22 cellular contexts compared by ENCODE assay signal in the genomic region with DNA sequence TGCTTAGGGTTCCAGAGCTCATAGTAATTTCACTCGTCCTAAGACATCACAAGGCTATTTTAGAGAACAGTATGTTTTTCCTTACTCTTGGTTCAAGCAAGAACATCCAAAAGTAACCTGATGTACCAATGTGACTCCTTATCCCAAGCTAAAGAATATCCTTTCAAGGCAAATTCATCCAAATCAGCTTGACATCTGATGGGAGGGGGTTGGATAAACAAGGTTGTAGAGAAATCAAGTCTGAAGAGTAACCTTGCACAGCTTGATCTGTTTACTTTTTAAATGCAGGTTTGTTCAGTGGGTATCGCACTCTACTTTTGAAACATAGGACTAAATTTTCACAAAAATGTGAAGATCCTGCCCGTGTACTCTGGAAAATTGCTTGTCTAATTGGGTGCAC.
"Had no signal": no experiment of that assay in that cellular context is flagged by ENCODE, and none has a peak within 500 bp of the region (broad histone marks: within the 10 kb centered on the region; RNA-seq: fewer than 3 reads in every experiment).

No MANE protein-coding gene starts in this region.

- ATAC-seq: activated naive CD4-positive, alpha-beta T cell treated with anti-CD3 and anti-CD28 coated beads, Interleukin-2, amount 50 U/mL, for 72 hours; activated naive CD8-positive, alpha-beta T cell treated with anti-CD3 and anti-CD28 coated beads, Interleukin-2, amount 50 U/mL, for 24 hours; activated T-cell treated with anti-CD3 and anti-CD28 coated beads, Interleukin-2, amount 50 U/mL, for 4 hours; Right ventricle myocardium inferior; T-cell had no signal

- H3K4me1 Mint-ChIP-seq: IgD-negative memory B cell had no signal

- DNase-seq: activated B cell treated with CpG ODN at 0.5 μM for 24 hours; activated CD4-positive, alpha-beta memory T cell treated with anti-CD3 and anti-CD28 coated beads for 36 hours; activated CD4-positive, alpha-beta T cell treated with anti-CD3 and anti-CD28 coated beads for 1 hour; activated CD4-positive, alpha-beta T cell treated with anti-CD3 and anti-CD28 coated beads, Interleukin-2, amount 10 ng/mL, durations not matched to agents 7 days and 5 days; activated CD8-positive, alpha-beta memory T cell treated with anti-CD3 and anti-CD28 coated beads for 24 hours; activated effector memory CD4-positive, alpha-beta T cell treated with anti-CD3 and anti-CD28 coated beads, Interleukin-2, amount 50 U/mL, for 16 hours; activated naive CD4-positive, alpha-beta T cell treated with Interleukin-2 at 50 U/mL for 16 hours; activated naive CD8-positive, alpha-beta T cell treated with anti-CD3 and anti-CD28 coated beads, Interleukin-2, amount 50 U/mL, for 24 hours; activated T-cell treated with anti-CD3 and anti-CD28 coated beads, Interleukin-2, amount 50 U/mL, for 4 hours; amniotic stem cell; KG1; NCI-H1048; NCI-H1436 treated with DMSO at 0.1 percent for 48 hours; NCI-H526; RPMI8226; T-cell; T-helper 2 cell; T1000 had no signal

- H3K27ac Mint-ChIP-seq: activated B cell treated with CpG ODN at 0.5 μM for 24 hours; activated CD4-positive, alpha-beta memory T cell treated with anti-CD3 and anti-CD28 coated beads for 36 hours; activated CD4-positive, alpha-beta T cell treated with anti-CD3 and anti-CD28 coated beads, Interleukin-2, amount 10 ng/mL, durations not matched to agents 7 days and 5 days; activated naive CD4-positive, alpha-beta T cell treated with anti-CD3 and anti-CD28 coated beads, Interleukin-2, amount 50 U/mL, for 72 hours; activated naive CD8-positive, alpha-beta T cell treated with anti-CD3 and anti-CD28 coated beads, Interleukin-2, amount 50 U/mL, for 24 hours; brain; T-cell had no signal

- H3K4me3 Mint-ChIP-seq: activated B cell treated with CpG ODN at 0.5 μM for 24 hours; activated CD4-positive, alpha-beta memory T cell treated with anti-CD3 and anti-CD28 coated beads for 36 hours; activated CD4-positive, alpha-beta T cell treated with anti-CD3 and anti-CD28 coated beads, Interleukin-2, amount 10 ng/mL, durations not matched to agents 7 days and 5 days; activated naive CD8-positive, alpha-beta T cell treated with anti-CD3 and anti-CD28 coated beads, Interleukin-2, amount 50 U/mL, for 24 hours; activated T-cell treated with anti-CD3 and anti-CD28 coated beads, Interleukin-2, amount 50 U/mL, for 4 hours; brain; IgD-negative memory B cell; T-cell had no signal

- H3K27me3 Mint-ChIP-seq: activated B cell treated with CpG ODN at 0.5 μM for 24 hours; activated CD4-positive, alpha-beta memory T cell treated with anti-CD3 and anti-CD28 coated beads for 36 hours; activated CD4-positive, alpha-beta T cell treated with anti-CD3 and anti-CD28 coated beads, Interleukin-2, amount 10 ng/mL, durations not matched to agents 7 days and 5 days; activated naive CD8-positive, alpha-beta T cell treated with anti-CD3 and anti-CD28 coated beads, Interleukin-2, amount 50 U/mL, for 24 hours; IgD-negative memory B cell; T-cell had no signal

- H3K9me3 Mint-ChIP-seq: activated B cell treated with CpG ODN at 0.5 μM for 24 hours; activated CD4-positive, alpha-beta memory T cell treated with anti-CD3 and anti-CD28 coated beads for 36 hours; activated CD4-positive, alpha-beta T cell treated with anti-CD3 and anti-CD28 coated beads, Interleukin-2, amount 10 ng/mL, durations not matched to agents 7 days and 5 days; activated naive CD4-positive, alpha-beta T cell treated with anti-CD3 and anti-CD28 coated beads, Interleukin-2, amount 50 U/mL, for 72 hours; activated naive CD8-positive, alpha-beta T cell treated with anti-CD3 and anti-CD28 coated beads, Interleukin-2, amount 50 U/mL, for 24 hours; activated T-cell treated with anti-CD3 and anti-CD28 coated beads, Interleukin-2, amount 50 U/mL, for 4 hours; IgD-negative memory B cell; T-cell had no signal
